Comparison of ENCODE assay signal across 1 cellular context in the genomic region with DNA sequence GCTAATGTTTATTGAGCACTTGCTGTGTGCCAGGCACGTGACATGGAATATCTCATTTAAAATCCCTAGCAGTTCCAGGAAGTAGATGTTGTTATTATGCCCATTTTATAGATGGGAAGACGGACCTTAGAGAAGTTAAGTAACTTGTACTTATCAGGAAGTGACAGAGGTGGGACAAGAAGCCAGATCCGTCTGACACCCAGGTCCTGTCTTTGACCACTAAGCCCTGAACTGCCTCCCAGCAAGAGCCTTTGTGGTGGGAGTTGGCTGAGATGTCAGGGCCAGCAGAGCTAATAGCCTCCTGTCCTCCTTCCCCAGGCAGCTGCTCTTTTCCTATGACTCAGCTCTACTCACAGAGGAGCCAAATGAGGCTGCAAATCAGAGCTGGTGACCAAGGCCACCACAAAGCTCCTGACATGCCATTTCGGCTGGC.
TF ChIP-seq lines count a peak whose summit lies in the region.

No MANE protein-coding gene starts in this region.

TF ChIP-seq in HepG2, 621 proteins besides CTCF, POLR2A, EP300 and RAD21 (continued from another document):
- TF ChIP-seq HOMEZ (CRISPR knock-in tag; IDR thresholded peaks at IDR 0.05; ENCODE audit: low read depth) (no peak), EZH2 (conservative IDR thresholded peaks at IDR 0.05; ENCODE audit: low read depth, low read length) (no peak)
